Comparison of ENCODE assay signal across 8 cellular contexts in genomic region chr7:25856056-25856780, GRCh38.
DNase-seq lines count a peak whose midpoint lies in the region; ATAC-seq and TF ChIP-seq lines count a peak whose summit lies in the region.

No MANE protein-coding gene starts in this region.

- peak overlapping the region; percentile 24 for H3K4me3 ChIP-seq in CD8-positive, alpha-beta memory T cell (ENCODE audit: low read length)
- peak overlapping the region; percentile 53 for H3K4me3 ChIP-seq in IMR-90 (ENCODE audit: insufficient read depth, low read depth, low read length)
- peak overlapping the region; percentile 57 for H3K4me3 ChIP-seq in mesendoderm (ENCODE audit: low read length)

- no TSS peak for BruUV-seq in IMR-90 (replicated peaks; lab: Mats Ljungman, UMichigan)

- ATAC-seq in IMR-90 (ENCODE audit: low read depth) (peak; percentile 2), WTC11 (no peak), GM18858 (IDR thresholded peaks at IDR 0.05; ENCODE audit: unreplicated experiment) (no peak)

- peak overlapping the region; percentile 87 for H2AK9ac ChIP-seq in IMR-90 (replicated peaks; ENCODE audit: low read depth, low read length, poor library complexity)

- peak overlapping the region; percentile 82 for H3K56ac ChIP-seq in IMR-90 (ENCODE audit: extremely low read depth, insufficient read depth, low read length)
- peak overlapping the region; percentile 91 for H3K56ac ChIP-seq in mesendoderm (ENCODE audit: low read length)

- CTCF ChIA-PET in CD8-positive, alpha-beta memory T cell (lab: Charles Lee) = interaction anchor here (0.9 to 1.2 kb wide), 2 partner anchors 1305 to 1323 kb away, joined by 3 read pairs; no protein-coding TSS in a partner anchor
- CTCF ChIA-PET in IMR-90 (lab: Yijun Ruan, JAX) (interaction anchor here (0.6 to 1.1 kb wide), 2 partner anchors 563 to 677 kb away, joined by 3 read pairs; no protein-coding TSS in a partner anchor), WTC11 (lab: Charles Lee) (interaction anchor here (0.6 to 1.4 kb wide), 4 partner anchors 39 to 1305 kb away, joined by 3 read pairs; no protein-coding TSS in a partner anchor)

- in situ Hi-C loops in IMR-90 (cut with MboI; ENCODE audit: low sequenced_read_pairs) = loop anchor here (10.0 kb wide), 2 partner anchors 349 to 999 kb away; partner anchors contain the start of genes CBX3 and HNRNPA2B1
- in situ Hi-C loops in GM13976 (cut with MboI; ENCODE audit: low sequenced_read_pairs, unreplicated experiment) = loop anchor here (10.0 to 25.0 kb wide), 2 partner anchors 281 to 594 kb away; no protein-coding TSS in a partner anchor

- no peaks in the 10 kb centered on the region for H3K79me2 ChIP-seq in mesendoderm (ENCODE audit: control insufficient read depth, insufficient read depth, low read length)

- peak overlapping the region; percentile 85 for H3K14ac ChIP-seq in IMR-90 (replicated peaks; ENCODE audit: low read depth, low read length)

- H2BK5ac ChIP-seq in IMR-90 (ENCODE audit: low read depth, low read length, poor library complexity, severe bottlenecking) (peak overlapping the region; percentile 63), mesendoderm (ENCODE audit: low read length) (no peak overlapping the region)

- no peaks in the 10 kb centered on the region for H3K36me3 ChIP-seq in CD8-positive, alpha-beta memory T cell (ENCODE audit: insufficient read depth, low read length)
- H3K36me3 ChIP-seq in IMR-90 (ENCODE audit: control insufficient read depth, insufficient read depth, low read length) (no peaks in the 10 kb centered on the region), mesendoderm (ENCODE audit: control insufficient read depth, insufficient read depth, low read length) (no peaks in the 10 kb centered on the region)

- H3K4me3 Mint-ChIP-seq in CD8-positive, alpha-beta memory T cell = no peak overlapping the region
- H3K4me3 Mint-ChIP-seq in WTC11 = no peak overlapping the region

- H3K4me1 ChIP-seq in CD8-positive, alpha-beta memory T cell (ENCODE audit: insufficient read depth, low read length) = peaks cover 23% of the 10 kb centered on the region
- H3K4me1 ChIP-seq in IMR-90 (ENCODE audit: control insufficient read depth, insufficient read depth, low read length) = peaks cover 6% of the 10 kb centered on the region; the same call in 1 of the 2 replicates
- H3K4me1 ChIP-seq in mesendoderm (ENCODE audit: control insufficient read depth, low read depth, low read length) = peaks cover 4% of the 10 kb centered on the region

- no peaks in the 10 kb centered on the region for H4K20me1 ChIP-seq in IMR-90 (ENCODE audit: insufficient read depth, low read length)

- peaks cover 13 to 15% (median 15%) of the 10 kb centered on the region in 3 donors for H3K4me1 Mint-ChIP-seq in CD8-positive, alpha-beta memory T cell
- peaks cover 42% of the 10 kb centered on the region for H3K4me1 Mint-ChIP-seq in WTC11

- peaks cover 4% of the 10 kb centered on the region; the same call in 1 of the 2 replicates for H3K9me1 ChIP-seq in IMR-90 (ENCODE audit: insufficient read depth, low read length)

- H3K79me1 ChIP-seq in IMR-90 (ENCODE audit: low read depth in 1 of 2, low read length in 2 of 2) (no peaks in the 10 kb centered on the region), mesendoderm (ENCODE audit: low read length) (no peaks in the 10 kb centered on the region)

- peak overlapping the region; percentile 45 for H4K5ac ChIP-seq in IMR-90 (ENCODE audit: low read depth, low read length)
- peak overlapping the region; percentile 64 for H4K5ac ChIP-seq in mesendoderm (ENCODE audit: low read length)

- peak overlapping the region; percentile 77 for H3K4ac ChIP-seq in IMR-90 (ENCODE audit: low read depth, low read length)
- H3K4ac ChIP-seq in mesendoderm (ENCODE audit: low read depth, low read length) = no peak overlapping the region

- 3% methylated on average over 5 of the region's 18 CpGs; no CpG with 5 or more reads in 1 of the 2 experiments for WGBS in IMR-90 (ENCODE audit: extremely low coverage in 2 of 2, insufficient read length in 1 of 2), 2 experiments
- WGBS in mesendoderm (ENCODE audit: extremely low coverage, insufficient coverage, low lambda C conversion rate) = no CpG with 5 or more reads among the region's 18 CpGs

- peaks cover 4% of the 10 kb centered on the region for H3K9me3 ChIP-seq in CD8-positive, alpha-beta memory T cell (ENCODE audit: low read length)
- no peaks in the 10 kb centered on the region for H3K9me3 ChIP-seq in IMR-90 (ENCODE audit: control insufficient read depth, insufficient read depth, low read length)

- H2AK5ac ChIP-seq in IMR-90 (ENCODE audit: low read depth, low read length) = 0 out of 2 replicates have a peak overlapping the region, but pooled peaks have one; percentile 40
- H2AK5ac ChIP-seq in mesendoderm (ENCODE audit: low read length) = no peak overlapping the region

- peaks cover 0 to 2% (median 0%) of the 10 kb centered on the region in 3 donors for H3K36me3 Mint-ChIP-seq in CD8-positive, alpha-beta memory T cell
- H3K36me3 Mint-ChIP-seq in WTC11 = no peaks in the 10 kb centered on the region

- H2AFZ ChIP-seq in IMR-90 (replicated peaks; ENCODE audit: low read length, poor library complexity) = peak overlapping the region; percentile 92

- peak overlapping the region; percentile 45 for H4K91ac ChIP-seq in IMR-90 (ENCODE audit: insufficient read depth, low read depth, low read length)

- H2BK20ac ChIP-seq in IMR-90 (ENCODE audit: low read depth, low read length) = no peak overlapping the region; the same call in 1 of the 2 replicates

- H3K27ac ChIP-seq in CD8-positive, alpha-beta memory T cell (ENCODE audit: low read depth, low read length) = peak overlapping the region; percentile 56
- peak overlapping the region; percentile 92 for H3K27ac ChIP-seq in IMR-90 (ENCODE audit: insufficient read depth, low read length)
- H3K27ac ChIP-seq in mesendoderm (ENCODE audit: low read depth, low read length) = peak overlapping the region; percentile 87

- no peak for DNase-seq in CD8-positive, alpha-beta memory T cell
- DNase-seq in IMR-90 = peak; percentile 37
- no peak for DNase-seq in WTC11 (ENCODE audit: low spot score)
- DNase-seq in mesendoderm = no peak
- DNase-seq in ecto neural progenitor cell (ENCODE audit: low spot score) = no peak
- DNase-seq in SKM-1 (lab: John Stamatoyannopoulos, UW; ENCODE audit: unreplicated experiment) = no peak
- DNase-seq in GM13976 (ENCODE audit: low spot score) = no peak

- POLR2A ChIA-PET in CD8-positive, alpha-beta memory T cell (lab: Charles Lee) = interaction anchor here (0.6 kb wide), 1 partner anchor 296 kb away, joined by 3 read pairs; the partner anchor contains the start of gene NFE2L3
- POLR2A ChIA-PET in IMR-90 (lab: Charles Lee; ENCODE audit: unreplicated experiment) = interaction anchor here (0.6 kb wide), 1 partner anchor 32 kb away, joined by 5 read pairs; no protein-coding TSS in a partner anchor
- POLR2A ChIA-PET in WTC11 (lab: Charles Lee) = no interaction called here

- H3K23ac ChIP-seq in IMR-90 (ENCODE audit: low read depth, low read length) (peak overlapping the region; percentile 96), mesendoderm (ENCODE audit: low read length) (no peak overlapping the region)

- peaks cover 93% of the 10 kb centered on the region for H3K27me3 ChIP-seq in CD8-positive, alpha-beta memory T cell (ENCODE audit: insufficient read depth, low read length, poor library complexity, severe bottlenecking)
- peaks cover 3% of the 10 kb centered on the region; the same call in 1 of the 2 replicates for H3K27me3 ChIP-seq in IMR-90 (ENCODE audit: control insufficient read depth, insufficient read depth, low read length)
- peaks cover 22% of the 10 kb centered on the region for H3K27me3 ChIP-seq in mesendoderm (ENCODE audit: insufficient read depth, low read length, poor library complexity)

- TF ChIP-seq POLR2A in IMR-90 (IDR thresholded peaks at IDR 0.05; ENCODE audit: low read depth, low read length) = no peak

- peaks cover 33% of the 10 kb centered on the region in 2 donors for H3K27me3 Mint-ChIP-seq in CD8-positive, alpha-beta memory T cell
- peaks cover 36% of the 10 kb centered on the region for H3K27me3 Mint-ChIP-seq in WTC11 (ENCODE audit: low read depth)

- no peak for TF ChIP-seq RAD21 in IMR-90 (IDR thresholded peaks at IDR 0.05; ENCODE audit: low read length)

- peak overlapping the region; percentile 90 for H3K9ac ChIP-seq in IMR-90 (ENCODE audit: low read depth, low read length)
- peak overlapping the region; percentile 80 for H3K9ac ChIP-seq in mesendoderm (ENCODE audit: low read length)

- dilution Hi-C loops in IMR-90 (cut with HindIII; ENCODE audit: low sequenced_read_pairs, unreplicated experiment) = no loop called here

- H4K8ac ChIP-seq in IMR-90 (ENCODE audit: low read depth in 2 of 2, low read length in 2 of 2) (peak overlapping the region; percentile 55 to 57), mesendoderm (ENCODE audit: low read depth, low read length) (no peak overlapping the region)

- no peak for TF ChIP-seq CTCF in IMR-90 (conservative IDR thresholded peaks at IDR 0.05; ENCODE audit: low read depth, low read length)
- no peak for TF ChIP-seq CTCF in WTC11 (IDR thresholded peaks at IDR 0.05)
- no peak for TF ChIP-seq CTCF in GM13976 (IDR thresholded peaks at IDR 0.05; ENCODE audit: borderline replicate concordance, control extremely low read depth, extremely low read depth, insufficient read depth, missing control alignments)

- peaks cover 21 to 46% (median 37%) of the 10 kb centered on the region in 5 donors for H3K9me3 Mint-ChIP-seq in CD8-positive, alpha-beta memory T cell
- H3K9me3 Mint-ChIP-seq in WTC11 = no peaks in the 10 kb centered on the region

- H3K27ac Mint-ChIP-seq in CD8-positive, alpha-beta memory T cell = no peak overlapping the region
- H3K27ac Mint-ChIP-seq in WTC11 = no peak overlapping the region

- H2BK15ac ChIP-seq in IMR-90 (ENCODE audit: low read depth, low read length) = peak overlapping the region; percentile 29; the same call in 1 of the 3 replicates
- H2BK15ac ChIP-seq in mesendoderm (replicated peaks; ENCODE audit: low read depth) = no peak overlapping the region

- peak overlapping the region; percentile 71 for H3K18ac ChIP-seq in IMR-90 (ENCODE audit: low read depth, low read length)
- H3K18ac ChIP-seq in mesendoderm (ENCODE audit: low read length) = peak overlapping the region; percentile 22

- H2BK120ac ChIP-seq in IMR-90 (ENCODE audit: low read depth, low read length) = peak overlapping the region; percentile 75
- no peak overlapping the region for H2BK120ac ChIP-seq in mesendoderm (ENCODE audit: low read depth, low read length)

- intact Hi-C loops in IMR-90 (cut with micrococcal nuclease) = loop anchor here (10.0 kb wide), 1 partner anchor 349 kb away; the partner anchor contains the start of genes CBX3 and HNRNPA2B1

- peak overlapping the region; percentile 94 for H3K4me2 ChIP-seq in IMR-90 (ENCODE audit: low read depth, low read length)
- peak overlapping the region; percentile 93 for H3K4me2 ChIP-seq in mesendoderm (ENCODE audit: low read length)

TF ChIP-seq in IMR-90, 13 proteins besides CTCF, POLR2A, EP300 and RAD21 (continues in another document):
- TF ChIP-seq SMC3 (IDR thresholded peaks at IDR 0.05; ENCODE audit: low read depth, low read length) = no peak
- no peak; the same call in 1 of the 2 replicates for TF ChIP-seq CHD1 (IDR thresholded peaks at IDR 0.05; ENCODE audit: low read depth, low read length)

TF ChIP-seq in WTC11, 78 proteins besides CTCF, POLR2A, EP300 and RAD21 (continues in another document):
- no peak for TF ChIP-seq EMX1 (CRISPR knock-in tag; IDR thresholded peaks at IDR 0.05)
